ENCODE assay signal across 22 cellular contexts in the genomic region with DNA sequence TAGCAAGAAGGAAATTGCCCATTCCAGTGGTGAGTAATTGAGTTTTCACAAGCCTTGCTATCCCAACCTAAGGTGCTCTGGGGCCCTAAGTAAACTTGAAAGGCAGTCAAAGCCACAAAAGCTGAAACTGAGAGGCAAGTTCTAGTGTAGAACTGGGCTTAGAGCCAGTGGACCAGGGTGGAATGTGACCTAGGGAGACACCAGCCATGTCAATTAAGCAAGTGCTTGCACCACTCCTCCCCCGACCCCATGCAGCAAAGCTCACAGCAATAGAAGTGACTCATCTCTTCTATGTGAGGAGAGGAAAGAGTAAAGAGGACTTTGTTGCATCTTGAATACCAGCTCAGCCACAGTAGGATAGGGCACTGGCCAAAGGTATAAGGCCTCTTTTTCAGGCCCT.
DNase-seq lines count a peak whose midpoint lies in the region; ATAC-seq, FAIRE-seq and TF ChIP-seq lines count a peak whose summit lies in the region.
"Had no signal": no experiment of that assay in that cellular context is flagged by ENCODE, and none has a peak within 500 bp of the region (broad histone marks: within the 10 kb centered on the region; RNA-seq: fewer than 3 reads in every experiment).

No MANE protein-coding gene starts in this region.

- no peaks in the 10 kb centered on the region for H3K79me2 ChIP-seq in MM.1S (ENCODE audit: low read length)

- WGBS in mesenchymal stem cell, result no CpG with 5 or more reads among the region's 1 CpG
- 32 to 47% methylated on average over 1 of the region's 1 CpG for WGBS in pancreas, 2 donors

- no peak overlapping the region for H2AFZ ChIP-seq in MM.1S (ENCODE audit: low read length)
- no peak overlapping the region for H2AFZ ChIP-seq in mesenchymal stem cell (ENCODE audit: low read depth, low read length)

- H3K18ac ChIP-seq in mesenchymal stem cell (ENCODE audit: low read depth in 1 of 2, low read length in 2 of 2), result no peak overlapping the region

- TF ChIP-seq CTCF in MM.1S (IDR thresholded peaks at IDR 0.05; ENCODE audit: low read length), result no peak
- TF ChIP-seq CTCF in pancreas (IDR thresholded peaks at IDR 0.05), result no peak

- H3F3A ChIP-seq in MM.1S (ENCODE audit: insufficient read depth, low read length), result no peaks in the 10 kb centered on the region

- H3K14ac ChIP-seq in mesenchymal stem cell (ENCODE audit: low read length in 2 of 2), result no peak overlapping the region

- no peak overlapping the region for H3K4me2 ChIP-seq in MM.1S (ENCODE audit: low read depth, low read length)
- H3K4me2 ChIP-seq in mesenchymal stem cell (ENCODE audit: low read length, poor library complexity, severe bottlenecking), result no peak overlapping the region

- no peak overlapping the region for H3K9ac ChIP-seq in MM.1S (ENCODE audit: low read length)
- H3K9ac ChIP-seq in mesenchymal stem cell (ENCODE audit: low read length), result no peak overlapping the region

- intact Hi-C loops in pancreas (cut with DNase I), result no loop called here

- H2BK12ac ChIP-seq in mesenchymal stem cell (ENCODE audit: low read length in 2 of 2), result no peak overlapping the region

- H3K4me1 ChIP-seq in MM.1S (ENCODE audit: low read length) (no peaks in the 10 kb centered on the region), mesenchymal stem cell (ENCODE audit: control insufficient read depth, insufficient read depth, low read depth, low read length) (no peaks in the 10 kb centered on the region), pancreas (no peaks in the 10 kb centered on the region)
- H3K4me1 ChIP-seq: adrenal gland, sigmoid colon, SJCRH30, testis had no signal

- H3K27me3 ChIP-seq in MM.1S (replicated peaks; ENCODE audit: insufficient read depth, low read length) (no peaks in the 10 kb centered on the region), mesenchymal stem cell (ENCODE audit: control insufficient read depth in 1 of 2, insufficient read depth in 1 of 2, low read length in 2 of 2) (no peaks in the 10 kb centered on the region), pancreas (peaks cover 0 to 11% (median 0%) of the 10 kb centered on the region in 4 donors)
- H3K27me3 ChIP-seq: adrenal gland, cardiac muscle cell, sigmoid colon, SJCRH30, testis had no signal

- H3K27ac ChIP-seq in MM.1S (ENCODE audit: low read length), result no peak overlapping the region
- no peak overlapping the region for H3K27ac ChIP-seq in mesenchymal stem cell (ENCODE audit: low read length, poor library complexity, severe bottlenecking)
- H3K27ac ChIP-seq in pancreas, result no peak overlapping the region
- H3K27ac ChIP-seq: adrenal gland, cardiac muscle cell, sigmoid colon, SJCRH30, testis had no signal

- no peak overlapping the region for H3K23ac ChIP-seq in mesenchymal stem cell (ENCODE audit: low read length in 2 of 2)

- no peak overlapping the region for H3K4me3 ChIP-seq in MM.1S (ENCODE audit: low read length)
- no peak overlapping the region for H3K4me3 ChIP-seq in mesenchymal stem cell (ENCODE audit: insufficient read depth in 1 of 2, low read depth in 1 of 2, low read length in 2 of 2)
- H3K4me3 ChIP-seq in pancreas, result no peak overlapping the region
- H3K4me3 ChIP-seq: adrenal gland, cardiac muscle cell, sigmoid colon, SJCRH30, testis had no signal

- no peak overlapping the region for H2AK5ac ChIP-seq in mesenchymal stem cell (ENCODE audit: low read length, severe bottlenecking)

- no peak overlapping the region for H2BK15ac ChIP-seq in mesenchymal stem cell (ENCODE audit: low read depth, poor library complexity, severe bottlenecking)

- H2BK120ac ChIP-seq in mesenchymal stem cell (ENCODE audit: low read depth, low read length), result no peak overlapping the region

- FAIRE-seq in pancreas (lab: Jason Lieb, UNC), result no peak
- FAIRE-seq: G401.6 had no signal

- H4K91ac ChIP-seq in mesenchymal stem cell (ENCODE audit: low read length), result no peak overlapping the region

- no peak overlapping the region for H3K4ac ChIP-seq in mesenchymal stem cell (ENCODE audit: low read depth in 1 of 2, low read length in 2 of 2)

- H3K9me3 ChIP-seq in MM.1S (replicated peaks; ENCODE audit: insufficient read depth, low read length) (no peaks in the 10 kb centered on the region), mesenchymal stem cell (ENCODE audit: control insufficient read depth, low read length) (peaks cover 34% of the 10 kb centered on the region), pancreas (peaks cover 0 to 6% (median 2%) of the 10 kb centered on the region in 4 donors)
- H3K9me3 ChIP-seq: sigmoid colon, SJCRH30, testis had no signal

- H3K79me1 ChIP-seq in mesenchymal stem cell (replicated peaks; ENCODE audit: low read length, poor library complexity, severe bottlenecking), result no peaks in the 10 kb centered on the region

- DNase-seq in H4 (ENCODE audit: low spot score), result peak; percentile 10
- peak; percentile 40 for DNase-seq in MM.1S
- peak; percentile 25 for DNase-seq in astrocyte of the hippocampus (ENCODE audit: low read depth, low spot score)
- DNase-seq in mesenchymal stem cell, result peak; percentile 0
- DNase-seq in pancreas, result no peak
- DNase-seq in anterior cingulate cortex (lab: John Stamatoyannopoulos, UW), result no peak
- DNase-seq in ureter (ENCODE audit: low spot score), result no peak
- DNase-seq: activated CD4-positive, alpha-beta memory T cell treated with anti-CD3 and anti-CD28 coated beads, Interleukin-2, amount 10 ng/mL, durations not matched to agents 7 days and 5 days; activated T-cell treated with anti-CD3 and anti-CD28 coated beads for 4 hours; adrenal gland; DMS 273 treated with DMSO at 0.1 percent for 48 hours; erythroblast; foreskin melanocyte; NCI-H1417 treated with DMSO at 0.1 percent for 48 hours; NCI-H524; sigmoid colon; SJCRH30; testis had no signal

- no peaks in the 10 kb centered on the region for H3K9me2 ChIP-seq in MM.1S (replicated peaks; ENCODE audit: insufficient read depth, low read length)

- H2BK5ac ChIP-seq in mesenchymal stem cell (ENCODE audit: low read depth, low read length, poor library complexity, severe bottlenecking), result no peak overlapping the region

- no peaks in the 10 kb centered on the region for H4K20me1 ChIP-seq in MM.1S (ENCODE audit: insufficient read depth, low read length)

- H3K36me3 ChIP-seq in MM.1S (replicated peaks; ENCODE audit: insufficient read depth, low read length), result no peaks in the 10 kb centered on the region
- no peaks in the 10 kb centered on the region for H3K36me3 ChIP-seq in mesenchymal stem cell (ENCODE audit: control insufficient read depth in 1 of 2, insufficient read depth in 2 of 2, low read depth in 1 of 2, low read length in 2 of 2)
- H3K36me3 ChIP-seq in pancreas, result no peaks in the 10 kb centered on the region
- H3K36me3 ChIP-seq: adrenal gland, cardiac muscle cell, sigmoid colon, SJCRH30 had no signal

- H4K8ac ChIP-seq in mesenchymal stem cell (ENCODE audit: low read length), result no peak overlapping the region

- ATAC-seq in pancreas, result no peak
- ATAC-seq: natural killer cell treated with Interleukin-12 subunit alpha and Interleukin-12 subunit beta and Interleukin-15 and Interleukin-18, amount 100 ng/mL, for 72 hours; stimulated activated effector memory CD8-positive, alpha-beta T cell treated with anti-CD3 and anti-CD28 coated beads, Interleukin-12 subunit alpha, Interleukin-12 subunit beta, amount 100 ng/mL, for 72 hours had no signal

Comparison
In these comparisons a context has a peak if more than half of its experiments do, and no peak if none do; other contexts are left out.
1. DNase-seq: peak in H4 (single experiment), MM.1S (single experiment), astrocyte of the hippocampus (single experiment) and mesenchymal stem cell (single experiment); none in pancreas (0 of 6), anterior cingulate cortex (0 of 58) and ureter (single experiment).